ENCODE assay signal across 17 cellular contexts in genomic region chr1:220299337-220299736, GRCh38. TPM values are rescaled to one million over a fixed set of nuclear protein-coding genes. Genes with fewer than 3 reads are reported as not detected.
DNase-seq lines count a peak whose midpoint lies in the region; ATAC-seq, FAIRE-seq and TF ChIP-seq lines count a peak whose summit lies in the region.
"Had no signal": no experiment of that assay in that cellular context is flagged by ENCODE, and none has a peak within 500 bp of the region (broad histone marks: within the 10 kb centered on the region; RNA-seq: fewer than 3 reads in every experiment).

No MANE protein-coding gene starts in this region.

- H3K79me2 ChIP-seq in H1 (ENCODE audit: control insufficient read depth in 1 of 2, insufficient read depth in 2 of 2, low read length in 2 of 2) = no peaks in the 10 kb centered on the region
- H3K79me2 ChIP-seq in trophoblast cell (ENCODE audit: control insufficient read depth, insufficient read depth, low read length, poor library complexity) = no peaks in the 10 kb centered on the region

- 91% methylated on average over 7 of the region's 7 CpGs; no CpG with 5 or more reads in 1 of the 2 experiments for WGBS in H1 (ENCODE audit: extremely low coverage in 1 of 2, insufficient coverage in 1 of 2, insufficient read length in 1 of 2, insufficient replicate concordance in 2 of 2, low coverage in 1 of 2, low lambda C conversion rate in 2 of 2, missing lambda C conversion rate in 1 of 2), 2 experiments
- WGBS in trophoblast cell (ENCODE audit: extremely low coverage, insufficient coverage, insufficient read length) = no CpG with 5 or more reads among the region's 7 CpGs

- no peak for FAIRE-seq in H1 (lab: Jason Lieb, UNC)
- FAIRE-seq: HepG2 had no signal

- no peak overlapping the region for H3K9ac ChIP-seq in H1 (replicated peaks in 1 of 4; ENCODE audit: extremely low read depth in 1 of 4, low read depth in 3 of 4, low read length in 3 of 4)
- H3K9ac ChIP-seq in trophoblast cell (ENCODE audit: low read length) = no peak overlapping the region
- H3K9ac ChIP-seq: BLaER1 had no signal

- H3K18ac ChIP-seq in H1 (ENCODE audit: extremely low read depth, low read length) = no peak overlapping the region
- H3K18ac ChIP-seq in trophoblast cell (ENCODE audit: low read length) = no peak overlapping the region

- H2BK5ac ChIP-seq in H1 (ENCODE audit: low read depth, low read length) = no peak overlapping the region
- no peak overlapping the region for H2BK5ac ChIP-seq in trophoblast cell (ENCODE audit: low read depth, low read length, poor library complexity)

- no peak overlapping the region for H4K12ac ChIP-seq in trophoblast cell (ENCODE audit: low read depth, low read length)

- no peak for TF ChIP-seq RAD21 in H1 (IDR thresholded peaks at IDR 0.05 in 1 of 2, conservative IDR thresholded peaks at IDR 0.05 in 1 of 2; ENCODE audit: low read depth in 2 of 2, low read length in 2 of 2)

- no peak overlapping the region for H3K4me3 Mint-ChIP-seq in stimulated activated naive CD8-positive, alpha-beta T cell treated with anti-CD3 and anti-CD28 coated beads, Interleukin-15, amount 100 ng/mL, for 72 hours
- H3K4me3 Mint-ChIP-seq: CD14-positive monocyte; CD4-positive, alpha-beta memory T cell; H9 had no signal

- H3K23me2 ChIP-seq in H1 (ENCODE audit: low read depth, low read length) = no peaks in the 10 kb centered on the region

- H3K56ac ChIP-seq in H1 (replicated peaks; ENCODE audit: insufficient read length, low read depth, low read length) = no peak overlapping the region

- DNase-seq in HEK293T (ENCODE audit: extremely low spot score) = no peak
- DNase-seq in H1 (ENCODE audit: low read depth in 1 of 2, low spot score in 2 of 2) = no peak
- DNase-seq in trophoblast cell = no peak
- DNase-seq in foreskin keratinocyte = no peak
- DNase-seq in dorsolateral prefrontal cortex = no peak
- DNase-seq in stimulated activated naive CD8-positive, alpha-beta T cell treated with anti-CD3 and anti-CD28 coated beads, Interleukin-15, amount 100 ng/mL, for 72 hours = no peak
- no peak for DNase-seq in COR-L47 (lab: John Stamatoyannopoulos, UW)
- DNase-seq: 8988T; Calu3; CD4-positive, alpha-beta memory T cell; DMS79 treated with DMSO at 0.1 percent for 48 hours; GF-D8; GOT3; H9 had no signal

- H3K36me3 ChIP-seq in H1 (ENCODE audit: control insufficient read depth in 2 of 4, insufficient read depth in 4 of 4, low read length in 3 of 4) (0 out of 8 replicates have a peak, but pooled peaks cover 0 to 2% (median 0%) of the 10 kb centered on the region in 4 experiments), trophoblast cell (ENCODE audit: control insufficient read depth in 1 of 2, insufficient read depth in 2 of 2, low read length in 2 of 2) (no peaks in the 10 kb centered on the region)
- H3K36me3 ChIP-seq: BLaER1 had no signal

- H3K4me3 ChIP-seq in H1 (ENCODE audit: extremely low read depth in 1 of 4, insufficient read depth in 2 of 4, low read depth in 3 of 4, low read length in 4 of 4) = no peak overlapping the region
- no peak overlapping the region for H3K4me3 ChIP-seq in trophoblast cell (ENCODE audit: low read depth, low read length)
- H3K4me3 ChIP-seq in dorsolateral prefrontal cortex = no peak overlapping the region
- H3K4me3 ChIP-seq: BLaER1 had no signal

- no peak overlapping the region for H4K5ac ChIP-seq in H1 (ENCODE audit: insufficient read length, low read depth, low read length)

- no peak for TF ChIP-seq POLR2A in H1 (IDR thresholded peaks at IDR 0.05; ENCODE audit: control extremely low read depth in 1 of 2, low read depth in 2 of 2, low read length in 2 of 2)

- CTCF ChIA-PET in HEK293T (lab: Yijun Ruan, JAX) = interaction anchor here (0.8 kb wide), 1 partner anchor 18 kb away, joined by 3 read pairs; no protein-coding TSS in a partner anchor
- CTCF ChIA-PET in H1 (lab: Charles Lee; ENCODE audit: partially characterized antibody) = interaction anchor here (0.6 to 11.8 kb wide), 13 partner anchors 8 to 390 kb away, joined by 3 to 168 read pairs (median 4); no protein-coding TSS in a partner anchor

- no peak overlapping the region for H3K27ac ChIP-seq in H1 (ENCODE audit: low read depth, low read length)
- no peak overlapping the region for H3K27ac ChIP-seq in trophoblast cell (ENCODE audit: low read depth, low read length)
- no peak overlapping the region for H3K27ac ChIP-seq in foreskin keratinocyte
- no peak overlapping the region for H3K27ac ChIP-seq in dorsolateral prefrontal cortex
- H3K27ac ChIP-seq: BLaER1 had no signal

- ATAC-seq in foreskin keratinocyte = no peak
- no peak for ATAC-seq in stimulated activated naive CD8-positive, alpha-beta T cell treated with anti-CD3 and anti-CD28 coated beads, Interleukin-15, amount 100 ng/mL, for 72 hours
- ATAC-seq: HepG2 had no signal

- H3K27me3 ChIP-seq in H1 (replicated peaks in 1 of 4; ENCODE audit: control insufficient read depth in 3 of 4, extremely low read depth in 1 of 4, insufficient read depth in 3 of 4, low read length in 3 of 4) (no peaks in the 10 kb centered on the region), trophoblast cell (ENCODE audit: insufficient read depth, low read length) (no peaks in the 10 kb centered on the region), foreskin keratinocyte (no peaks in the 10 kb centered on the region), dorsolateral prefrontal cortex (no peaks in the 10 kb centered on the region)
- H3K27me3 ChIP-seq: BLaER1 had no signal

- H2AFZ ChIP-seq in H1 (ENCODE audit: low read length) (no peak overlapping the region), trophoblast cell (ENCODE audit: insufficient read depth, low read length, poor library complexity) (no peak overlapping the region)

- TF ChIP-seq CTCF in H1 (IDR thresholded peaks at IDR 0.05; ENCODE audit: control extremely low read depth in 1 of 3, insufficient read depth in 1 of 3, low read depth in 1 of 3, low read length in 3 of 3) (no peak), foreskin keratinocyte (conservative IDR thresholded peaks at IDR 0.05) (no peak), dorsolateral prefrontal cortex (IDR thresholded peaks at IDR 0.05 in 54 of 56, conservative IDR thresholded peaks at IDR 0.05 in 2 of 56; ENCODE audit: low read depth in 1 of 56, partially characterized antibody in 56 of 56) (no peak)

- no peaks in the 10 kb centered on the region for H3K9me3 ChIP-seq in H1 (ENCODE audit: insufficient read depth in 2 of 2, low read depth in 1 of 2, low read length in 1 of 2)
- no peaks in the 10 kb centered on the region for H3K9me3 ChIP-seq in trophoblast cell (ENCODE audit: insufficient read depth, low read depth, low read length)
- H3K9me3 ChIP-seq: BLaER1 had no signal

- H4K8ac ChIP-seq in H1 (ENCODE audit: extremely low read depth, insufficient read depth, low read length) (no peak overlapping the region), trophoblast cell (ENCODE audit: low read depth, low read length) (no peak overlapping the region)

- 0 out of 2 replicates have a peak overlapping the region, but pooled peaks have one; percentile 3 for H2BK12ac ChIP-seq in H1 (ENCODE audit: low read depth, low read length)
- peak overlapping the region; percentile 5 for H2BK12ac ChIP-seq in trophoblast cell (ENCODE audit: low read length)

- TF ChIP-seq EP300 in H1 (IDR thresholded peaks at IDR 0.05; ENCODE audit: borderline replicate concordance in 1 of 2, low read depth in 2 of 2, low read length in 2 of 2) = no peak

- intact Hi-C loops in dorsolateral prefrontal cortex (cut with DNase I) = no loop called here

- no peak overlapping the region for H3K4me2 ChIP-seq in H1 (ENCODE audit: insufficient read depth in 1 of 2, low read depth in 2 of 2, low read length in 2 of 2)
- no peak overlapping the region for H3K4me2 ChIP-seq in trophoblast cell (ENCODE audit: low read length)
- H3K4me2 ChIP-seq: BLaER1 had no signal

- H3K23ac ChIP-seq in H1 (ENCODE audit: insufficient read length) (no peak overlapping the region), trophoblast cell (ENCODE audit: low read length) (no peak overlapping the region)

- H3K4ac ChIP-seq in H1 (replicated peaks; ENCODE audit: insufficient read length, low read depth, low read length) (no peak overlapping the region), trophoblast cell (ENCODE audit: low read depth, low read length) (no peak overlapping the region)

- H4K91ac ChIP-seq in H1 (replicated peaks; ENCODE audit: insufficient read length, low read length) (no peak overlapping the region), trophoblast cell (ENCODE audit: low read depth, low read length) (peak overlapping the region; percentile 47)

- H4K20me1 ChIP-seq in H1 (replicated peaks in 1 of 2; ENCODE audit: control insufficient read depth in 1 of 2, insufficient read depth in 2 of 2, low read length in 2 of 2) = no peaks in the 10 kb centered on the region
- H4K20me1 ChIP-seq: BLaER1 had no signal

- no peak overlapping the region for H3K27ac Mint-ChIP-seq in stimulated activated naive CD8-positive, alpha-beta T cell treated with anti-CD3 and anti-CD28 coated beads, Interleukin-15, amount 100 ng/mL, for 72 hours
- H3K27ac Mint-ChIP-seq: CD14-positive monocyte had no signal

- H3K9me3 Mint-ChIP-seq in stimulated activated naive CD8-positive, alpha-beta T cell treated with anti-CD3 and anti-CD28 coated beads, Interleukin-15, amount 100 ng/mL, for 72 hours = no peaks in the 10 kb centered on the region
- H3K9me3 Mint-ChIP-seq: CD14-positive monocyte, H9 had no signal

- H2BK15ac ChIP-seq in H1 (ENCODE audit: low read length) = no peak overlapping the region

- peaks cover 29% of the 10 kb centered on the region for H3K27me3 Mint-ChIP-seq in stimulated activated naive CD8-positive, alpha-beta T cell treated with anti-CD3 and anti-CD28 coated beads, Interleukin-15, amount 100 ng/mL, for 72 hours

- POLR2A ChIA-PET in HEK293T (lab: Yijun Ruan, JAX) (no interaction called here), H1 (lab: Charles Lee; ENCODE audit: partially characterized antibody) (interaction anchor here (1.2 to 1.3 kb wide), 2 partner anchors 40 to 154 kb away, joined by 3 read pairs; no protein-coding TSS in a partner anchor)

- no peaks in the 10 kb centered on the region for H3K79me1 ChIP-seq in H1 (ENCODE audit: low read depth, low read length)
- peaks cover 6% of the 10 kb centered on the region for H3K79me1 ChIP-seq in trophoblast cell (ENCODE audit: low read length)

- H3K4me1 Mint-ChIP-seq in stimulated activated naive CD8-positive, alpha-beta T cell treated with anti-CD3 and anti-CD28 coated beads, Interleukin-15, amount 100 ng/mL, for 72 hours = no peaks in the 10 kb centered on the region

- no peak overlapping the region for H3K14ac ChIP-seq in H1 (ENCODE audit: insufficient read length)
- no peak overlapping the region for H3K14ac ChIP-seq in trophoblast cell (ENCODE audit: low read length)

- no peak overlapping the region for H2AK5ac ChIP-seq in H1 (ENCODE audit: low read depth, low read length)
- no peak overlapping the region for H2AK5ac ChIP-seq in trophoblast cell (ENCODE audit: low read length)

- no peak overlapping the region for H2BK20ac ChIP-seq in H1 (ENCODE audit: low read length)

- H3K4me1 ChIP-seq in H1 (replicated peaks in 1 of 4; ENCODE audit: control insufficient read depth in 3 of 4, insufficient read depth in 4 of 4, low read length in 3 of 4) (peaks cover 0 to 14% (median 4%) of the 10 kb centered on the region in 4 experiments; a peak in 5 of 7 replicates), trophoblast cell (ENCODE audit: control insufficient read depth in 1 of 2, insufficient read depth in 2 of 2, low read length in 2 of 2) (peaks cover 1 to 4% of the 10 kb centered on the region in 2 experiments), foreskin keratinocyte (peaks cover 2% of the 10 kb centered on the region)
- H3K4me1 ChIP-seq: BLaER1 had no signal

- H2BK120ac ChIP-seq in H1 (replicated peaks; ENCODE audit: low read depth, low read length) (no peak overlapping the region), trophoblast cell (ENCODE audit: insufficient read depth, low read length, poor library complexity) (no peak overlapping the region)

RNA-seq across cellular contexts. Expression of gene RAB3GAP2, which starts 27.1 kb away (rescaled TPM):
- 52.7 and 55.9 TPM in 2 replicates for total RNA-seq in H1 (2021; fragmentation: NEBNext Ultra II Directional; extraction: Animal tissue kit (Norgen Biotek cat#: 25700))
- polyA plus RNA-seq in H1 (2011; rRNA removed) (17.9 and 19.7 TPM in 2 replicates), foreskin keratinocyte (6.3 and 7.5 TPM in 2 replicates)
- 15.2 TPM for polyA plus RNA-seq in H1 (2011; cell fraction: cytosol; rRNA removed)
- polyA plus RNA-seq in H1 (2011; cell fraction: nucleus; rRNA removed) = 37.6 TPM
- polyA plus RNA-seq in H1 (2012, experiment 1 of 2) = 18.7 to 38.4 TPM (median 26.4 TPM) in 4 replicates
- 1.1 TPM for polyA plus RNA-seq in H1 (2012, experiment 2 of 2)
- polyA plus RNA-seq in H1 (2013, experiment 1 of 2) = 23.8 TPM
- polyA plus RNA-seq in H1 (2013, experiment 2 of 2) = 21.4 TPM
- polyA minus RNA-seq in H1 (2011; rRNA and poly(A)+ RNA removed) = 140 and 175 TPM in 2 replicates
- polyA minus RNA-seq in H1 (2011; cell fraction: cytosol; rRNA and poly(A)+ RNA removed) = 20.8 TPM
- 52.0 TPM for polyA minus RNA-seq in H1 (2011; cell fraction: nucleus; rRNA and poly(A)+ RNA removed)
- 14.8 and 15.5 TPM in 2 replicates for polyA plus RNA-seq in trophoblast cell (2013)
- total RNA-seq in foreskin keratinocyte (27.1 and 32.0 TPM in 2 replicates), dorsolateral prefrontal cortex (10 to 100 TPM; 35.9 to 76.7 (median 50.9) TPM)
